Comparison of ENCODE assay signal across 8 cellular contexts in genomic region chr12:11171953-11172675, GRCh38. TPM values are rescaled to one million over a fixed set of nuclear protein-coding genes. Genes with fewer than 3 reads are reported as not detected.
DNase-seq lines count a peak whose midpoint lies in the region; ATAC-seq and TF ChIP-seq lines count a peak whose summit lies in the region.

No MANE protein-coding gene starts in this region.

- peaks cover 43% of the 10 kb centered on the region for H3K4me1 ChIP-seq in vagina

- no peaks in the 10 kb centered on the region for H3K9me3 ChIP-seq in vagina

- H3K4me3 ChIP-seq in cardiac fibroblast (replicated peaks in 1 of 2; ENCODE audit: low read depth in 2 of 2, low read length in 2 of 2): peak overlapping the region; percentile 75 to 83
- H3K4me3 ChIP-seq in vagina: peak overlapping the region; percentile 98 to 100

- H3K4me1 Mint-ChIP-seq in T-helper 1 cell treated with Interleukin-12 subunit alpha and Interleukin-12 subunit beta and Interleukin-4 antibody, amounts not matched to agents 30 μg/mL and 1 μg/mL, for 36 hours (ENCODE audit: low read depth): peaks cover 35% of the 10 kb centered on the region
- peaks cover 35% of the 10 kb centered on the region for H3K4me1 Mint-ChIP-seq in memory B cell

- no peak for ATAC-seq in memory B cell (ENCODE audit: low read depth)

- H3K27me3 Mint-ChIP-seq in T-helper 1 cell treated with Interleukin-12 subunit alpha and Interleukin-12 subunit beta and Interleukin-4 antibody, amounts not matched to agents 30 μg/mL and 1 μg/mL, for 36 hours (ENCODE audit: low read depth): no peaks in the 10 kb centered on the region
- no peaks in the 10 kb centered on the region for H3K27me3 Mint-ChIP-seq in memory B cell

- DNase-seq in T-helper 1 cell: no peak
- peak; percentile 31 to 38 for DNase-seq in NCI-H526 (lab: John Stamatoyannopoulos, UW)
- DNase-seq in cardiac fibroblast (ENCODE audit: low read depth in 2 of 2): peak; percentile 34 to 47
- no peak for DNase-seq in memory B cell (ENCODE audit: low spot score in 2 of 2)
- no peak for DNase-seq in vagina (ENCODE audit: extremely low spot score in 2 of 2)
- DNase-seq in NCI-H128 (lab: John Stamatoyannopoulos, UW; ENCODE audit: unreplicated experiment): no peak
- no peak for DNase-seq in effector CD4-positive, alpha-beta T cell

- H3K36me3 ChIP-seq in vagina: no peaks in the 10 kb centered on the region

- H3K27me3 ChIP-seq in vagina: no peaks in the 10 kb centered on the region

- no peak for TF ChIP-seq POLR2A in vagina (IDR thresholded peaks at IDR 0.05)

- H3K27ac ChIP-seq in vagina: peak overlapping the region; percentile 96

- intact Hi-C loops in vagina (cut with DNase I): no loop called here

- H3K9me3 Mint-ChIP-seq in T-helper 1 cell treated with Interleukin-12 subunit alpha and Interleukin-12 subunit beta and Interleukin-4 antibody, amounts not matched to agents 30 μg/mL and 1 μg/mL, for 36 hours: no peaks in the 10 kb centered on the region
- H3K9me3 Mint-ChIP-seq in memory B cell: no peaks in the 10 kb centered on the region

- H3K27ac Mint-ChIP-seq in T-helper 1 cell treated with Interleukin-12 subunit alpha and Interleukin-12 subunit beta and Interleukin-4 antibody, amounts not matched to agents 30 μg/mL and 1 μg/mL, for 36 hours: peak overlapping the region; percentile 98
- H3K27ac Mint-ChIP-seq in memory B cell: peak overlapping the region; percentile 97

- TF ChIP-seq CTCF in cardiac fibroblast (IDR thresholded peaks at IDR 0.05; ENCODE audit: low read depth, low read length) (no peak), vagina (IDR thresholded peaks at IDR 0.05) (no peak)

- H3K4me3 Mint-ChIP-seq in T-helper 1 cell treated with Interleukin-12 subunit alpha and Interleukin-12 subunit beta and Interleukin-4 antibody, amounts not matched to agents 30 μg/mL and 1 μg/mL, for 36 hours: peak overlapping the region; percentile 98
- H3K4me3 Mint-ChIP-seq in memory B cell: peak overlapping the region; percentile 96

- H3K36me3 Mint-ChIP-seq in T-helper 1 cell treated with Interleukin-12 subunit alpha and Interleukin-12 subunit beta and Interleukin-4 antibody, amounts not matched to agents 30 μg/mL and 1 μg/mL, for 36 hours (ENCODE audit: low read depth): peaks cover 35% of the 10 kb centered on the region
- H3K36me3 Mint-ChIP-seq in memory B cell: peaks cover 20% of the 10 kb centered on the region

RNA-seq across cellular contexts. Expression of gene SMIM10L1, which starts 1.1 kb away (rescaled TPM):
- 5.4 TPM for total RNA-seq in vagina

RNA-seq across cellular contexts. Expression of gene TAS2R42, which starts 14.6 kb away (rescaled TPM):
- not detected for total RNA-seq in vagina

RNA-seq across cellular contexts. Expression of gene TAS2R30, which starts 37.7 kb away (rescaled TPM):
- total RNA-seq in vagina: 15.7 TPM

Comparison
In these comparisons a context has a peak if more than half of its experiments do, and no peak if none do; other contexts are left out.
1. DNase-seq: peak in NCI-H526 (2 of 2) and cardiac fibroblast (2 of 2); none in T-helper 1 cell (0 of 5), memory B cell (0 of 2), vagina (0 of 2), NCI-H128 (single experiment) and effector CD4-positive, alpha-beta T cell (single experiment).